8 cellular contexts compared by ENCODE assay signal in the genomic region with DNA sequence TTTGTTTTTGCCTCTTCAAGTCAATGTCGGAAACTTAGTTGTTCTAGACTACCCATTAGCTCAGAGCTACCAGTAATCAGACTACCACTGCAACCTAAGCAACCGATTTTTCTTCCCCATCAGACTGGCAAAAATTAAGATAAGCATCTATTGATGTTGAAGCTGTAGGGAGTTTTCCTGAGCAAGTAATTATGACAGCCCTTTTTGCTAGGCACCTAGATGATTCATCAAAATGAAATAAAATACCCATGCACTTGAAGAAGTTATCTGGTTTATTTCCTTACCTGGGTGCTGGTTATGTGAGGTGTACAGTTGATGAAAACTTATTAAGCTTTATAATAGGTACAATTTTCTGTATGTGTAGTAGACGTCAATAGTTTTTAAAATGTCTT. TPM values are rescaled to one million over a fixed set of nuclear protein-coding genes. Genes with fewer than 3 reads are reported as not detected.
DNase-seq lines count a peak whose midpoint lies in the region; ATAC-seq, FAIRE-seq and TF ChIP-seq lines count a peak whose summit lies in the region.

No MANE protein-coding gene starts in this region.

- TF ChIP-seq POLR2A in K562 (conservative IDR thresholded peaks at IDR 0.05) (no peak), vagina (IDR thresholded peaks at IDR 0.05) (no peak)

- ATAC-seq in left cardiac atrium (no peak), K562 (no peak), esophagus mucosa (no peak), GM18873 (IDR thresholded peaks at IDR 0.05; ENCODE audit: low FRiP score, unreplicated experiment) (no peak), HG02870 (IDR thresholded peaks at IDR 0.05; ENCODE audit: unreplicated experiment) (no peak)

- peak; percentile 37 for FAIRE-seq in K562 (lab: Jason Lieb, UNC)

- H3K4me2 ChIP-seq in K562 (ENCODE audit: insufficient read depth, low read length): peak overlapping the region; percentile 90

- no peaks in the 10 kb centered on the region for H3K9me1 ChIP-seq in K562 (ENCODE audit: control insufficient read depth, insufficient read depth, low read length)

- H3K4me3 ChIP-seq in left ventricle myocardium inferior: peak overlapping the region; percentile 98
- peak overlapping the region; percentile 64 for H3K4me3 ChIP-seq in K562
- peak overlapping the region; percentile 78 for H3K4me3 ChIP-seq in mesodermal cell (ENCODE audit: extremely low read depth, insufficient read depth, low read length, poor library complexity, severe bottlenecking)
- peak overlapping the region; percentile 74 to 88 for H3K4me3 ChIP-seq in vagina

- CTCF ChIA-PET in K562 (lab: Yijun Ruan, JAX; ENCODE audit: low intra/inter-chr PET ratio): no interaction called here

- WGBS in K562 (ENCODE audit: insufficient coverage, low coverage, missing lambda C conversion rate): 32% methylated on average over 3 of the region's 3 CpGs
- WGBS in mesodermal cell (ENCODE audit: insufficient coverage in 2 of 2), 2 experiments: 38% methylated on average over 1 of the region's 3 CpGs; no CpG with 5 or more reads in 1 of the 2 experiments

- H3K27ac ChIP-seq in left ventricle myocardium inferior (replicated peaks) (peak overlapping the region; percentile 83), K562 (ENCODE audit: extremely low read depth, low read depth, low read length) (peak overlapping the region; percentile 75), mesodermal cell (ENCODE audit: low read depth, low read length, severe bottlenecking) (peak overlapping the region; percentile 23), vagina (peak overlapping the region; percentile 84)

- no peak for TF ChIP-seq EP300 in K562 (IDR thresholded peaks at IDR 0.05; ENCODE audit: low read length)

- intact Hi-C loops in left ventricle myocardium inferior (cut with micrococcal nuclease): no loop called here
- intact Hi-C loops in left cardiac atrium (cut with DNase I): no loop called here
- intact Hi-C loops in K562 (cut with micrococcal nuclease): no loop called here
- intact Hi-C loops in vagina (cut with DNase I): no loop called here

- no peak for DNase-seq in left ventricle myocardium inferior
- no peak for DNase-seq in left cardiac atrium
- no peak for DNase-seq in K562 (ENCODE audit: extremely low read depth in 1 of 4, low spot score in 3 of 4)
- DNase-seq in vagina (ENCODE audit: extremely low spot score in 2 of 2): no peak

- TF ChIP-seq CTCF in left ventricle myocardium inferior (IDR thresholded peaks at IDR 0.05; ENCODE audit: borderline replicate concordance) (no peak), K562 (IDR thresholded peaks at IDR 0.05 in 2 of 3, conservative IDR thresholded peaks at IDR 0.05 in 1 of 3; ENCODE audit: insufficient read depth in 2 of 3, low read depth in 1 of 3, low read length in 3 of 3) (no peak), vagina (IDR thresholded peaks at IDR 0.05) (no peak)

- BruUV-seq in K562 (replicated peaks; lab: Mats Ljungman, UMichigan): TSS peak; percentile 95

- H3K4me1 ChIP-seq in left ventricle myocardium inferior: peaks cover 21% of the 10 kb centered on the region
- H3K4me1 ChIP-seq in K562 (replicated peaks in 1 of 2; ENCODE audit: control insufficient read depth in 2 of 2, insufficient read depth in 2 of 2, low read length in 2 of 2): peaks cover 10 to 14% of the 10 kb centered on the region in 2 experiments; a peak in 4 of 5 replicates
- H3K4me1 ChIP-seq in mesodermal cell (ENCODE audit: control insufficient read depth, insufficient read depth, low read length, poor library complexity, severe bottlenecking): peaks cover 5% of the 10 kb centered on the region
- peaks cover 13% of the 10 kb centered on the region for H3K4me1 ChIP-seq in vagina

- peak overlapping the region in 1 of 2 experiments; percentile 79; a peak in 2 of 4 replicates for H3K9ac ChIP-seq in K562 (ENCODE audit: insufficient read depth in 1 of 2, low read depth in 2 of 2, low read length in 2 of 2)

- POLR2A ChIA-PET in K562 (lab: Yijun Ruan, JAX): interaction anchor here (1.5 kb wide), 1 partner anchor 17 kb away, joined by 3 read pairs; no protein-coding TSS in a partner anchor

- peaks cover 11% of the 10 kb centered on the region for H3K79me2 ChIP-seq in K562 (ENCODE audit: control insufficient read depth, insufficient read depth, low read length)

- in situ Hi-C loops in K562 (cut with MboI): no loop called here

- peaks cover 12% of the 10 kb centered on the region for H3K36me3 ChIP-seq in left ventricle myocardium inferior
- peaks cover 18% of the 10 kb centered on the region; the same call in 2 of the 3 replicates for H3K36me3 ChIP-seq in K562 (ENCODE audit: control insufficient read depth, insufficient read depth, low read length)
- peaks cover 12% of the 10 kb centered on the region for H3K36me3 ChIP-seq in mesodermal cell (ENCODE audit: control insufficient read depth, insufficient read depth, low read length)
- H3K36me3 ChIP-seq in vagina: no peaks in the 10 kb centered on the region

- no peaks in the 10 kb centered on the region for H4K20me1 ChIP-seq in K562 (replicated peaks; ENCODE audit: control insufficient read depth, insufficient read depth, low read length)

- no peaks in the 10 kb centered on the region for H3K9me3 ChIP-seq in left ventricle myocardium inferior (replicated peaks)
- H3K9me3 ChIP-seq in K562 (replicated peaks; ENCODE audit: control insufficient read depth, insufficient read depth, low read depth, low read length): no peaks in the 10 kb centered on the region
- H3K9me3 ChIP-seq in mesodermal cell (ENCODE audit: control insufficient read depth, low read length): no peaks in the 10 kb centered on the region
- H3K9me3 ChIP-seq in vagina: no peaks in the 10 kb centered on the region

- H3K27me3 ChIP-seq in left ventricle myocardium inferior (ENCODE audit: low read depth) (no peaks in the 10 kb centered on the region), K562 (ENCODE audit: control insufficient read depth in 2 of 2, insufficient read depth in 2 of 2, low read length in 2 of 2) (no peaks in the 10 kb centered on the region), vagina (no peaks in the 10 kb centered on the region)

- H2AFZ ChIP-seq in K562 (ENCODE audit: low read depth, low read length): peak overlapping the region; percentile 95

- no peak for TF ChIP-seq RAD21 in K562 (CRISPR knock-in tag; conservative IDR thresholded peaks at IDR 0.05 in 1 of 2, IDR thresholded peaks at IDR 0.05 in 1 of 2)

RNA-seq across cellular contexts. Expression of a gene that starts 0.6 kb away (rescaled TPM):
- total RNA-seq in left ventricle myocardium inferior: 36.4 TPM
- total RNA-seq in left cardiac atrium: 10 to 100 TPM; 31.9 to 35.5 TPM
- 37.7 and 74.6 TPM in 2 replicates for total RNA-seq in K562 (2011; cell fraction: chromatin; rRNA removed; ENCODE audit: low replicate concordance)
- 69.5 and 77.8 TPM in 2 replicates for total RNA-seq in K562 (2011; cell fraction: nucleolus; rRNA removed)
- 44.1 and 45.0 TPM in 2 replicates for total RNA-seq in K562 (2011; cell fraction: nucleoplasm; rRNA removed)
- 137 and 140 TPM in 2 replicates for total RNA-seq in K562 (2014; rRNA removed)
- total RNA-seq in K562 (2014; rRNA removed; fragmentation: Illumina TruSeq; extraction: Trizol): 35.6 and 50.0 TPM in 2 replicates
- 63.2 and 63.9 TPM in 2 replicates for total RNA-seq in K562 (2015; rRNA removed; fragmentation: Illumina TruSeq; extraction: Trizol)
- total RNA-seq in K562 (2021): 104 and 112 TPM in 2 replicates
- polyA plus RNA-seq in K562 (2011; rRNA removed): 77.1 and 77.6 TPM in 2 replicates
- 125 and 225 TPM in 2 replicates for polyA plus RNA-seq in K562 (2011; cell fraction: cytosol; rRNA removed)
- 190 and 266 TPM in 2 replicates for polyA plus RNA-seq in K562 (2011; cell fraction: nucleus; rRNA removed)
- 85.8 and 110 TPM in 2 replicates for polyA plus RNA-seq in K562 (2012)
- polyA plus RNA-seq in K562 (2014; fragmentation: Illumina TruSeq; extraction: Trizol): 43.9 and 64.1 TPM in 2 replicates
- 10 to 100 TPM; 20.4 to 39.2 TPM for polyA plus RNA-seq in K562 (2014; fragmentation: Nextera tagmentation; extraction: Ambion mirVana)
- polyA plus RNA-seq in K562 (2014; rRNA removed): 124 and 138 TPM in 2 replicates
- polyA minus RNA-seq in K562 (2011; rRNA and poly(A)+ RNA removed): 19.7 and 25.0 TPM in 2 replicates
- polyA minus RNA-seq in K562 (2011; cell fraction: cytosol; rRNA and poly(A)+ RNA removed): 25.5 and 34.4 TPM in 2 replicates
- 14.5 and 15.6 TPM in 2 replicates for polyA minus RNA-seq in K562 (2011; cell fraction: nucleus; rRNA and poly(A)+ RNA removed)
- polyA plus RNA-seq in mesodermal cell (2013, experiment 1 of 2): 66.9 TPM
- 61.0 TPM for polyA plus RNA-seq in mesodermal cell (2013, experiment 2 of 2)
- total RNA-seq in vagina: 57.5 TPM
- 40.1 TPM for total RNA-seq in esophagus mucosa

RNA-seq across cellular contexts. Expression of a gene that starts 11.5 kb away (rescaled TPM):
- total RNA-seq in left ventricle myocardium inferior (8.2 TPM), left cardiac atrium (10 to 100 TPM in 1 of 2 donors, 1 to 10 TPM in 1; 9.5 to 12.1 TPM), K562 (2014; rRNA removed) (2.5 and 3.2 TPM in 2 replicates), K562 (2014; rRNA removed; fragmentation: Illumina TruSeq; extraction: Trizol) (0.80 and 1.4 TPM in 2 replicates), K562 (2015; rRNA removed; fragmentation: Illumina TruSeq; extraction: Trizol) (1.6 and 2.4 TPM in 2 replicates), K562 (2021) (3.7 and 4.9 TPM in 2 replicates), vagina (69.2 TPM), esophagus mucosa (4.7 TPM)
- 11.2 and 20.7 TPM in 2 replicates for total RNA-seq in K562 (2011; cell fraction: chromatin; rRNA removed; ENCODE audit: low replicate concordance)
- 8.3 and 11.8 TPM in 2 replicates for total RNA-seq in K562 (2011; cell fraction: nucleolus; rRNA removed)
- total RNA-seq in K562 (2011; cell fraction: nucleoplasm; rRNA removed): 11.4 and 13.4 TPM in 2 replicates
- polyA plus RNA-seq in K562 (2011; rRNA removed) (4.3 and 6.1 TPM in 2 replicates), K562 (2014; fragmentation: Illumina TruSeq; extraction: Trizol) (1.7 and 3.1 TPM in 2 replicates), K562 (2014; fragmentation: Nextera tagmentation; extraction: Ambion mirVana) (under 1 TPM; 0.14 to 0.28 TPM), K562 (2014; rRNA removed) (4.0 and 7.1 TPM in 2 replicates)
- 3.5 and 5.2 TPM in 2 replicates for polyA plus RNA-seq in K562 (2011; cell fraction: cytosol; rRNA removed)
- 46.3 and 51.2 TPM in 2 replicates for polyA plus RNA-seq in K562 (2011; cell fraction: nucleus; rRNA removed)
- polyA plus RNA-seq in K562 (2012): 5.2 and 14.4 TPM in 2 replicates
- polyA minus RNA-seq in K562 (2011; rRNA and poly(A)+ RNA removed): 0.32 and 1.8 TPM in 2 replicates
- polyA minus RNA-seq in K562 (2011; cell fraction: cytosol; rRNA and poly(A)+ RNA removed): 1.5 TPM in 1 of 2 replicates, not detected in the other
- polyA minus RNA-seq in K562 (2011; cell fraction: nucleus; rRNA and poly(A)+ RNA removed): 7.0 and 9.9 TPM in 2 replicates
- 9.2 TPM for polyA plus RNA-seq in mesodermal cell (2013, experiment 1 of 2)
- 11.1 TPM for polyA plus RNA-seq in mesodermal cell (2013, experiment 2 of 2)

RNA-seq across cellular contexts. Expression of a gene that starts 33.1 kb away (rescaled TPM):
- total RNA-seq in left ventricle myocardium inferior (114 TPM), left cardiac atrium (100 to 1,000 TPM; 102 to 148 TPM), K562 (2014; rRNA removed) (57.9 and 67.5 TPM in 2 replicates), K562 (2014; rRNA removed; fragmentation: Illumina TruSeq; extraction: Trizol) (27.9 and 31.6 TPM in 2 replicates), K562 (2015; rRNA removed; fragmentation: Illumina TruSeq; extraction: Trizol) (40.2 and 42.5 TPM in 2 replicates), K562 (2021) (113 and 120 TPM in 2 replicates), vagina (198 TPM), esophagus mucosa (66.1 TPM)
- 633 and 1,544 TPM in 2 replicates for total RNA-seq in K562 (2011; cell fraction: chromatin; rRNA removed; ENCODE audit: low replicate concordance)
- total RNA-seq in K562 (2011; cell fraction: nucleolus; rRNA removed): 797 and 878 TPM in 2 replicates
- total RNA-seq in K562 (2011; cell fraction: nucleoplasm; rRNA removed): 564 and 599 TPM in 2 replicates
- polyA plus RNA-seq in K562 (2011; rRNA removed) (39.9 and 91.5 TPM in 2 replicates), K562 (2014; fragmentation: Illumina TruSeq; extraction: Trizol) (38.4 and 56.1 TPM in 2 replicates), K562 (2014; fragmentation: Nextera tagmentation; extraction: Ambion mirVana) (1 to 10 TPM; 2.0 TPM), K562 (2014; rRNA removed) (101 and 141 TPM in 2 replicates)
- polyA plus RNA-seq in K562 (2011; cell fraction: cytosol; rRNA removed): 30.2 and 49.4 TPM in 2 replicates
- 857 and 879 TPM in 2 replicates for polyA plus RNA-seq in K562 (2011; cell fraction: nucleus; rRNA removed)
- 81.4 and 162 TPM in 2 replicates for polyA plus RNA-seq in K562 (2012)
- 29.4 and 33.9 TPM in 2 replicates for polyA minus RNA-seq in K562 (2011; rRNA and poly(A)+ RNA removed)
- polyA minus RNA-seq in K562 (2011; cell fraction: cytosol; rRNA and poly(A)+ RNA removed): 23.8 and 30.6 TPM in 2 replicates
- polyA minus RNA-seq in K562 (2011; cell fraction: nucleus; rRNA and poly(A)+ RNA removed): 176 and 218 TPM in 2 replicates
- polyA plus RNA-seq in mesodermal cell (2013, experiment 1 of 2): 96.7 TPM
- polyA plus RNA-seq in mesodermal cell (2013, experiment 2 of 2): 81.8 TPM

RNA-seq across cellular contexts. Expression of a gene that starts 52.7 kb away (rescaled TPM):
- total RNA-seq in left ventricle myocardium inferior (not detected), left cardiac atrium (not detected), K562 (2014; rRNA removed) (not detected in 2 replicates), K562 (2014; rRNA removed; fragmentation: Illumina TruSeq; extraction: Trizol) (not detected in 2 replicates), K562 (2015; rRNA removed; fragmentation: Illumina TruSeq; extraction: Trizol) (not detected in 2 replicates), K562 (2021) (not detected in 2 replicates), vagina (not detected), esophagus mucosa (not detected)
- not detected in 2 replicates for total RNA-seq in K562 (2011; cell fraction: chromatin; rRNA removed; ENCODE audit: low replicate concordance)
- total RNA-seq in K562 (2011; cell fraction: nucleolus; rRNA removed): not detected in 2 replicates
- not detected in 2 replicates for total RNA-seq in K562 (2011; cell fraction: nucleoplasm; rRNA removed)
- polyA plus RNA-seq in K562 (2011; rRNA removed) (not detected in 2 replicates), K562 (2014; fragmentation: Illumina TruSeq; extraction: Trizol) (not detected in 2 replicates), K562 (2014; fragmentation: Nextera tagmentation; extraction: Ambion mirVana) (not detected), K562 (2014; rRNA removed) (not detected in 2 replicates)
- polyA plus RNA-seq in K562 (2011; cell fraction: cytosol; rRNA removed): not detected in 2 replicates
- polyA plus RNA-seq in K562 (2011; cell fraction: nucleus; rRNA removed): not detected in 2 replicates
- not detected in 2 replicates for polyA plus RNA-seq in K562 (2012)
- polyA minus RNA-seq in K562 (2011; rRNA and poly(A)+ RNA removed): not detected in 2 replicates
- polyA minus RNA-seq in K562 (2011; cell fraction: cytosol; rRNA and poly(A)+ RNA removed): not detected in 2 replicates
- not detected in 2 replicates for polyA minus RNA-seq in K562 (2011; cell fraction: nucleus; rRNA and poly(A)+ RNA removed)
- polyA plus RNA-seq in mesodermal cell (2013, experiment 1 of 2): not detected
- polyA plus RNA-seq in mesodermal cell (2013, experiment 2 of 2): not detected

Comparison
In these comparisons a context has a peak if more than half of its experiments do, and no peak if none do; other contexts are left out.
1. H3K27ac ChIP-seq: peak in every context shown above with its lines; median percentile 84 in vagina; 83 in left ventricle myocardium inferior; 75 in K562; 23 in mesodermal cell.